In genomic region chr2:10477443-10478297, GRCh38 we compare ENCODE assay signal across 14 cellular contexts. TPM values are rescaled to one million over a fixed set of nuclear protein-coding genes. Genes with fewer than 3 reads are reported as not detected.
DNase-seq lines count a peak whose midpoint lies in the region; ATAC-seq and TF ChIP-seq lines count a peak whose summit lies in the region.
"Had no signal": no experiment of that assay in that cellular context is flagged by ENCODE, and none has a peak within 500 bp of the region (broad histone marks: within the 10 kb centered on the region; RNA-seq: fewer than 3 reads in every experiment).

No MANE protein-coding gene starts in this region.

- peak overlapping the region; percentile 90 for H3K27ac ChIP-seq in KOPT-K1 (ENCODE audit: low read depth, low read length, poor library complexity, severe bottlenecking)
- H3K27ac ChIP-seq in suprapubic skin, result no peak overlapping the region

- ATAC-seq in HG03354 (IDR thresholded peaks at IDR 0.05; ENCODE audit: poor library complexity, severe bottlenecking, unreplicated experiment), result no peak
- ATAC-seq in HG02798 (IDR thresholded peaks at IDR 0.05; ENCODE audit: poor library complexity, unreplicated experiment), result no peak

- no peak overlapping the region for H3K4me3 Mint-ChIP-seq in activated naive CD4-positive, alpha-beta T cell treated with anti-CD3 and anti-CD28 coated beads, Interleukin-2, amount 50 U/mL, for 24 hours
- H3K4me3 Mint-ChIP-seq: activated naive CD4-positive, alpha-beta T cell treated with anti-CD3 and anti-CD28 coated beads for 36 hours had no signal

- H3K27me3 Mint-ChIP-seq in activated naive CD4-positive, alpha-beta T cell treated with anti-CD3 and anti-CD28 coated beads, Interleukin-2, amount 50 U/mL, for 24 hours, result no peaks in the 10 kb centered on the region

- TF ChIP-seq CTCF in choroid plexus epithelial cell (conservative IDR thresholded peaks at IDR 0.05; ENCODE audit: low read depth, low read length) (no peak), suprapubic skin (IDR thresholded peaks at IDR 0.05) (no peak)

- no peaks in the 10 kb centered on the region for H3K4me1 Mint-ChIP-seq in activated naive CD4-positive, alpha-beta T cell treated with anti-CD3 and anti-CD28 coated beads, Interleukin-2, amount 50 U/mL, for 24 hours

- WGBS in suprapubic skin, result 73% methylated on average over 16 of the region's 16 CpGs

- peak overlapping the region; percentile 4 for H3K27ac Mint-ChIP-seq in activated naive CD4-positive, alpha-beta T cell treated with anti-CD3 and anti-CD28 coated beads, Interleukin-2, amount 50 U/mL, for 24 hours
- H3K27ac Mint-ChIP-seq: activated naive CD4-positive, alpha-beta T cell treated with anti-CD3 and anti-CD28 coated beads for 36 hours had no signal

- H3K36me3 ChIP-seq in KOPT-K1 (ENCODE audit: insufficient read depth, low read length) (no peaks in the 10 kb centered on the region), suprapubic skin (no peaks in the 10 kb centered on the region)

- DNase-seq in activated naive CD4-positive, alpha-beta T cell (lab: John Stamatoyannopoulos, UW), result no peak
- DNase-seq in choroid plexus epithelial cell (ENCODE audit: low read depth) (peak; percentile 9), suprapubic skin (ENCODE audit: low spot score in 2 of 2) (peak; percentile 45 to 53), HT-29 (ENCODE audit: low spot score) (no peak)
- DNase-seq: activated CD8-positive, alpha-beta memory T cell treated with anti-CD3 and anti-CD28 coated beads for 24 hours; activated naive CD4-positive, alpha-beta T cell treated with anti-CD3 and anti-CD28 coated beads for 36 hours; C1 segment of cervical spinal cord; caudate nucleus; glutamatergic neuron; NCI-H1048 had no signal

- H3K36me3 Mint-ChIP-seq in activated naive CD4-positive, alpha-beta T cell treated with anti-CD3 and anti-CD28 coated beads, Interleukin-2, amount 50 U/mL, for 24 hours, result no peaks in the 10 kb centered on the region

- H3K9me3 ChIP-seq in KOPT-K1 (ENCODE audit: insufficient read depth, low read length, poor library complexity, severe bottlenecking) (no peaks in the 10 kb centered on the region), suprapubic skin (no peaks in the 10 kb centered on the region)

- H3K4me1 ChIP-seq in suprapubic skin, result no peaks in the 10 kb centered on the region

- H3K4me3 ChIP-seq in choroid plexus epithelial cell (ENCODE audit: low read depth, low read length), result no peak overlapping the region
- H3K4me3 ChIP-seq in suprapubic skin, result no peak overlapping the region

- no peaks in the 10 kb centered on the region for H3K9me3 Mint-ChIP-seq in activated naive CD4-positive, alpha-beta T cell treated with anti-CD3 and anti-CD28 coated beads, Interleukin-2, amount 50 U/mL, for 24 hours
- H3K9me3 Mint-ChIP-seq: activated naive CD4-positive, alpha-beta T cell treated with anti-CD3 and anti-CD28 coated beads for 36 hours had no signal

- no peak for TF ChIP-seq POLR2A in suprapubic skin (IDR thresholded peaks at IDR 0.05)

- no peak for TF ChIP-seq EP300 in suprapubic skin (IDR thresholded peaks at IDR 0.05)

- H3K27me3 ChIP-seq in suprapubic skin, result peaks cover 8% of the 10 kb centered on the region

RNA-seq across cellular contexts. Expression of gene ODC1, which starts 29.5 kb away (rescaled TPM):
- total RNA-seq in suprapubic skin, result 10 to 100 TPM; 16.5 to 76.6 (median 40.8) TPM
- total RNA-seq in HT-29 (2014; rRNA removed; shearing (Covaris generic)), result 323 and 427 TPM in 2 replicates

Comparison
In these comparisons a context has a peak if more than half of its experiments do, and no peak if none do; other contexts are left out.
1. DNase-seq: peak in choroid plexus epithelial cell (single experiment) and suprapubic skin (2 of 2); none in activated naive CD4-positive, alpha-beta T cell (0 of 4) and HT-29 (single experiment).